ENCODE assay signal across 1 cellular context in genomic region chr14:21026251-21026987, GRCh38.
TF ChIP-seq lines count a peak whose summit lies in the region.

No MANE protein-coding gene starts in this region.

TF ChIP-seq in WTC11, 78 proteins besides CTCF, POLR2A, EP300 and RAD21 (continued from another document):
- no peak for TF ChIP-seq AFF4 (CRISPR knock-in tag; IDR thresholded peaks at IDR 0.05; ENCODE audit: borderline replicate concordance)
- no peak for TF ChIP-seq PRRX2 (CRISPR knock-in tag; IDR thresholded peaks at IDR 0.05)
- TF ChIP-seq FOXJ3 (CRISPR knock-in tag; IDR thresholded peaks at IDR 0.05; ENCODE audit: borderline replicate concordance), result no peak
- TF ChIP-seq ZNF281 (CRISPR knock-in tag; IDR thresholded peaks at IDR 0.05), result no peak
- TF ChIP-seq ATF1 (CRISPR knock-in tag; IDR thresholded peaks at IDR 0.05), result no peak
TF ChIP-seq in WTC11: peak in this region for 0.
